In the genomic region with DNA sequence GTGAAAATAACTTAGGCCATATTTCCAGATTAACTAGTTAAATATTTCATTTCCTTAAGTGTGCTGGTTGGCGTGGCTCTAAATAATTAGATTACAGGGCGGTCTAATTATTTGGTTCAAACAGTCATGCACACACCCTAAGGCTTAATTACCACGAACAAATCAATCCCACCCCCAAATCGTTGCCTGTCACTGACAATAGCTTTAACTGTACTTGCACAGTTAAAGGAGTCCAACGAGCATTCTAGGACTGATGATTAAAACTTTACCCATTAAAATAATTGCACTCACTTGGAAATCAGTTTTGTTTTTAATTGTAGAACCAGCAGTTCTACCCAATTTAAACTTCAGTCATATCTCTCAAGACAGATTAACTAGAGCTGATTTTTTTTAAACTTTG, we compare ENCODE assay signal across 8 cellular contexts. TPM values are rescaled to one million over a fixed set of nuclear protein-coding genes. Genes with fewer than 3 reads are reported as not detected.
A peak's percentile ranks its signal among the peaks of the same experiment; 100 is the strongest.
DNase-seq lines count a peak whose midpoint lies in the region; ATAC-seq and TF ChIP-seq lines count a peak whose summit lies in the region.

No MANE protein-coding gene starts in this region.

- H3K4me2 ChIP-seq in fibroblast of lung (ENCODE audit: extremely low read depth, insufficient read depth, low read length), result peak overlapping the region; percentile 97
- peak overlapping the region; percentile 93 for H3K4me2 ChIP-seq in smooth muscle cell

- WGBS in smooth muscle cell (ENCODE audit: low lambda C conversion rate), result 47% methylated on average over 5 of the region's 5 CpGs

- H3K4me3 ChIP-seq in RWPE2 (ENCODE audit: severe bottlenecking), result peak overlapping the region; percentile 60
- peak overlapping the region; percentile 93 to 99 (median 96) for H3K4me3 ChIP-seq in fibroblast of lung (replicated peaks in 1 of 4; ENCODE audit: control extremely low read depth in 1 of 4, insufficient read depth in 1 of 4, low read depth in 3 of 4, low read length in 4 of 4)
- H3K4me3 ChIP-seq in smooth muscle cell, result peak overlapping the region; percentile 77

- TF ChIP-seq CTCF in RWPE2 (IDR thresholded peaks at IDR 0.05; ENCODE audit: poor library complexity, severe bottlenecking) (no peak), fibroblast of lung (conservative IDR thresholded peaks at IDR 0.05 in 1 of 2, IDR thresholded peaks at IDR 0.05 in 1 of 2; ENCODE audit: low read depth in 1 of 2, low read length in 2 of 2) (no peak), smooth muscle cell (IDR thresholded peaks at IDR 0.05; ENCODE audit: borderline replicate concordance, insufficient read depth, poor library complexity, severe bottlenecking) (no peak), GM13976 (IDR thresholded peaks at IDR 0.05; ENCODE audit: borderline replicate concordance, control extremely low read depth, extremely low read depth, insufficient read depth, missing control alignments) (no peak)

- H3K79me2 ChIP-seq in fibroblast of lung (ENCODE audit: control insufficient read depth, insufficient read depth, low read length), result peaks cover 15% of the 10 kb centered on the region
- peaks cover 18% of the 10 kb centered on the region for H3K79me2 ChIP-seq in smooth muscle cell (ENCODE audit: low read depth)

- H3K27ac ChIP-seq in RWPE2 (ENCODE audit: poor library complexity, severe bottlenecking) (peak overlapping the region; percentile 86), fibroblast of lung (ENCODE audit: insufficient read depth, low read length) (no peak overlapping the region), smooth muscle cell (ENCODE audit: low read depth) (peak overlapping the region; percentile 3)

- peaks cover 11% of the 10 kb centered on the region for H3K4me1 ChIP-seq in RWPE2 (ENCODE audit: insufficient read depth, poor library complexity, severe bottlenecking)
- H3K4me1 ChIP-seq in fibroblast of lung (ENCODE audit: control insufficient read depth, extremely low read depth, insufficient read depth, low read length), result peaks cover 2% of the 10 kb centered on the region
- H3K4me1 ChIP-seq in smooth muscle cell (ENCODE audit: low read depth), result peaks cover 19% of the 10 kb centered on the region

- H3K27me3 ChIP-seq in RWPE2 (ENCODE audit: insufficient read depth, poor library complexity, severe bottlenecking) (no peaks in the 10 kb centered on the region), fibroblast of lung (ENCODE audit: control insufficient read depth, insufficient read depth, low read length) (no peaks in the 10 kb centered on the region), smooth muscle cell (ENCODE audit: low read depth) (no peaks in the 10 kb centered on the region)

- H3K9me3 ChIP-seq in RWPE2 (ENCODE audit: severe bottlenecking) (no peaks in the 10 kb centered on the region), fibroblast of lung (ENCODE audit: control insufficient read depth, insufficient read depth, low read depth, low read length) (no peaks in the 10 kb centered on the region), smooth muscle cell (replicated peaks; ENCODE audit: low read depth) (no peaks in the 10 kb centered on the region)

- H3K36me3 ChIP-seq in RWPE2 (ENCODE audit: low read depth) (no peaks in the 10 kb centered on the region), fibroblast of lung (ENCODE audit: control insufficient read depth, insufficient read depth, low read length) (no peaks in the 10 kb centered on the region), smooth muscle cell (ENCODE audit: low read depth) (no peaks in the 10 kb centered on the region)

- no peaks in the 10 kb centered on the region for H4K20me1 ChIP-seq in fibroblast of lung (ENCODE audit: control insufficient read depth, extremely low read depth, insufficient read depth, low read length)
- H4K20me1 ChIP-seq in smooth muscle cell (ENCODE audit: low read depth), result peaks cover 19% of the 10 kb centered on the region

- H3F3A ChIP-seq in smooth muscle cell (ENCODE audit: low read depth), result peaks cover 9% of the 10 kb centered on the region

- in situ Hi-C loops in GM13976 (cut with MboI; ENCODE audit: low sequenced_read_pairs, unreplicated experiment), result no loop called here

- ATAC-seq in RWPE2 (ENCODE audit: low read depth) (no peak), GM18868 (IDR thresholded peaks at IDR 0.05; ENCODE audit: unreplicated experiment) (no peak), HG03469 (IDR thresholded peaks at IDR 0.05; ENCODE audit: unreplicated experiment) (no peak)

- no peak overlapping the region for H2AFZ ChIP-seq in fibroblast of lung (ENCODE audit: low read length)
- H2AFZ ChIP-seq in smooth muscle cell (ENCODE audit: low read depth), result peak overlapping the region; percentile 97

- H3K9ac ChIP-seq in fibroblast of lung (ENCODE audit: insufficient read depth, low read length) (no peak overlapping the region), smooth muscle cell (ENCODE audit: low read depth) (no peak overlapping the region)

- DNase-seq in NCI-H146 (lab: John Stamatoyannopoulos, UW), result peak; percentile 54
- no peak for DNase-seq in NCI-H146 treated with DMSO at 0.1 percent for 48 hours (lab: John Stamatoyannopoulos, UW; ENCODE audit: unreplicated experiment)
- no peak for DNase-seq in RWPE2 (ENCODE audit: low spot score)
- DNase-seq in fibroblast of lung (ENCODE audit: low read depth in 2 of 2), result no peak
- DNase-seq in smooth muscle cell (lab: John Stamatoyannopoulos, UW; ENCODE audit: unreplicated experiment), result no peak
- no peak for DNase-seq in GM13976 (ENCODE audit: low spot score)

RNA-seq across cellular contexts. Expression of a gene that starts 1.5 kb away (rescaled TPM):
- total RNA-seq in fibroblast of lung (3.6 and 4.3 TPM in 2 replicates), smooth muscle cell (13.0 and 15.6 TPM in 2 replicates)
- polyA plus RNA-seq in fibroblast of lung (3.3 and 3.5 TPM in 2 replicates), smooth muscle cell (5.3 and 9.1 TPM in 2 replicates)
- polyA plus RNA-seq in fibroblast of lung (2012), result 1.0 and 1.8 TPM in 2 replicates
- 6.7 and 7.1 TPM in 2 replicates for polyA minus RNA-seq in fibroblast of lung (ENCODE audit: low replicate concordance)
